ENCODE assay signal across 8 cellular contexts in genomic region chr14:105300542-105301102, GRCh38. TPM values are rescaled to one million over a fixed set of nuclear protein-coding genes. Genes with fewer than 3 reads are reported as not detected.
A peak's percentile ranks its signal among the peaks of the same experiment; 100 is the strongest.
DNase-seq lines count a peak whose midpoint lies in the region; ATAC-seq, FAIRE-seq and TF ChIP-seq lines count a peak whose summit lies in the region.

TSS of gene BRF1 (minus strand) at chr14:105301001. CDS start at chr14:105300629, 372 bp downstream.

- H3K79me1 ChIP-seq in H1 (ENCODE audit: low read depth, low read length) (peaks cover 7% of the 10 kb centered on the region), mesendoderm (ENCODE audit: low read length) (peaks cover 3% of the 10 kb centered on the region)

- TF ChIP-seq EP300 in H1 (IDR thresholded peaks at IDR 0.05; ENCODE audit: borderline replicate concordance in 1 of 2, low read depth in 2 of 2, low read length in 2 of 2): peak in 1 of 2 experiments; percentile 54; a peak in 1 of 3 replicates

- peak in 1 of 2 experiments; percentile 60; a peak in 1 of 3 replicates for TF ChIP-seq POLR2A in H1 (IDR thresholded peaks at IDR 0.05; ENCODE audit: control extremely low read depth in 1 of 2, low read depth in 2 of 2, low read length in 2 of 2)

- CTCF ChIA-PET in H1 (lab: Charles Lee; ENCODE audit: partially characterized antibody): interaction anchor here (0.6 to 1.5 kb wide), 5 partner anchors 11 to 107 kb away, joined by 3 to 4 read pairs (median 3); no protein-coding TSS in a partner anchor

- H3K9ac ChIP-seq in H1 (replicated peaks in 1 of 4; ENCODE audit: extremely low read depth in 1 of 4, low read depth in 3 of 4, low read length in 3 of 4) (peak within 1 kb of the TSS; percentile 52 to 89 (median 80)), mesendoderm (ENCODE audit: low read length) (peak within 1 kb of the TSS; percentile 89)

- H4K8ac ChIP-seq in H1 (ENCODE audit: extremely low read depth, insufficient read depth, low read length) (peak within 1 kb of the TSS; percentile 91), mesendoderm (ENCODE audit: low read depth, low read length) (no peak within 1 kb of the TSS)

- no peak within 1 kb of the TSS for H2BK20ac ChIP-seq in H1 (ENCODE audit: low read length)

- H2AK5ac ChIP-seq in H1 (ENCODE audit: low read depth, low read length): no peak within 1 kb of the TSS
- H2AK5ac ChIP-seq in mesendoderm (ENCODE audit: low read length): no peak within 1 kb of the TSS

- H4K20me1 ChIP-seq in H1 (replicated peaks in 1 of 2; ENCODE audit: control insufficient read depth in 1 of 2, insufficient read depth in 2 of 2, low read length in 2 of 2): peaks cover 3 to 12% of the 10 kb centered on the region in 2 experiments

- H3K36me3 ChIP-seq in H1 (ENCODE audit: control insufficient read depth in 2 of 4, insufficient read depth in 4 of 4, low read length in 3 of 4) (no peaks in the 10 kb centered on the region), mesendoderm (ENCODE audit: control insufficient read depth, insufficient read depth, low read length) (no peaks in the 10 kb centered on the region)

- no peak; a peak in 1 of 4 replicates for TF ChIP-seq CTCF in H1 (IDR thresholded peaks at IDR 0.05; ENCODE audit: control extremely low read depth in 1 of 3, insufficient read depth in 1 of 3, low read depth in 1 of 3, low read length in 3 of 3)

- peak within 1 kb of the TSS; percentile 73 to 95 (median 74) for H3K4me3 ChIP-seq in H1 (ENCODE audit: extremely low read depth in 1 of 4, insufficient read depth in 2 of 4, low read depth in 3 of 4, low read length in 4 of 4)
- peak within 1 kb of the TSS; percentile 73 for H3K4me3 ChIP-seq in mesendoderm (ENCODE audit: low read length)

- H3K56ac ChIP-seq in H1 (replicated peaks; ENCODE audit: insufficient read length, low read depth, low read length) (peak within 1 kb of the TSS; percentile 86), mesendoderm (ENCODE audit: low read length) (peak within 1 kb of the TSS; percentile 99)

- no peaks in the 10 kb centered on the region for H3K9me3 ChIP-seq in H1 (ENCODE audit: insufficient read depth in 2 of 2, low read depth in 1 of 2, low read length in 1 of 2)

- H3K4me1 ChIP-seq in H1 (replicated peaks in 1 of 4; ENCODE audit: control insufficient read depth in 3 of 4, insufficient read depth in 4 of 4, low read length in 3 of 4) (peaks cover 0 to 5% (median 0%) of the 10 kb centered on the region in 4 experiments; a peak in 1 of 7 replicates), mesendoderm (ENCODE audit: control insufficient read depth, low read depth, low read length) (no peaks in the 10 kb centered on the region)

- H2BK120ac ChIP-seq in H1 (replicated peaks; ENCODE audit: low read depth, low read length) (peak within 1 kb of the TSS; percentile 64), mesendoderm (ENCODE audit: low read depth, low read length) (no peak within 1 kb of the TSS)

- H3K27ac ChIP-seq in H1 (ENCODE audit: low read depth, low read length): peak within 1 kb of the TSS; percentile 45; the same call in 1 of the 2 replicates
- H3K27ac ChIP-seq in mesendoderm (ENCODE audit: low read depth, low read length): peak within 1 kb of the TSS; percentile 95

- H4K5ac ChIP-seq in H1 (ENCODE audit: insufficient read length, low read depth, low read length): peak within 1 kb of the TSS; percentile 97
- no peak within 1 kb of the TSS for H4K5ac ChIP-seq in mesendoderm (ENCODE audit: low read length)

- H3K18ac ChIP-seq in H1 (ENCODE audit: extremely low read depth, low read length) (peak within 1 kb of the TSS; percentile 96), mesendoderm (ENCODE audit: low read length) (peak within 1 kb of the TSS; percentile 75)

- TF ChIP-seq RAD21 in H1 (IDR thresholded peaks at IDR 0.05 in 1 of 2, conservative IDR thresholded peaks at IDR 0.05 in 1 of 2; ENCODE audit: low read depth in 2 of 2, low read length in 2 of 2): no peak

- H3K4ac ChIP-seq in H1 (replicated peaks; ENCODE audit: insufficient read length, low read depth, low read length): peak within 1 kb of the TSS; percentile 96
- no peak within 1 kb of the TSS for H3K4ac ChIP-seq in mesendoderm (ENCODE audit: low read depth, low read length)

- peaks cover 4% of the 10 kb centered on the region; the same call in 1 of the 2 replicates for H3K23me2 ChIP-seq in H1 (ENCODE audit: low read depth, low read length)

- peak in 13 of 14 donors; percentile 65 to 96 (median 92) for DNase-seq in C1 segment of cervical spinal cord (lab: John Stamatoyannopoulos, UW)
- peak; percentile 92 to 95 for DNase-seq in NOMO-1 (lab: John Stamatoyannopoulos, UW; ENCODE audit: unreplicated experiment in 2 of 2)
- peak; percentile 92 to 94 (median 93) for DNase-seq in activated CD8-positive, alpha-beta memory T cell treated with anti-CD3 and anti-CD28 coated beads for 48 hours (ENCODE audit: low read depth in 2 of 3, low spot score in 2 of 3)
- DNase-seq in H1 (ENCODE audit: low read depth in 1 of 2, low spot score in 2 of 2): peak; percentile 78 to 98
- peak; percentile 95 for DNase-seq in mesendoderm
- DNase-seq in stimulated activated CD8-positive, alpha-beta memory T cell treated with anti-CD3 and anti-CD28 coated beads, Interleukin-15, amount 100 ng/mL, for 1 hour (ENCODE audit: low read depth): peak; percentile 91

- FAIRE-seq in H1 (lab: Jason Lieb, UNC): no peak

- H3K27me3 ChIP-seq in H1 (replicated peaks in 1 of 4; ENCODE audit: control insufficient read depth in 3 of 4, extremely low read depth in 1 of 4, insufficient read depth in 3 of 4, low read length in 3 of 4) (peaks cover 0 to 9% (median 6%) of the 10 kb centered on the region in 4 experiments; a peak in 4 of 7 replicates), mesendoderm (ENCODE audit: insufficient read depth, low read length, poor library complexity) (no peaks in the 10 kb centered on the region)

- peak within 1 kb of the TSS; percentile 87; the same call in 1 of the 2 replicates for H2BK12ac ChIP-seq in H1 (ENCODE audit: low read depth, low read length)

- WGBS in H1 (ENCODE audit: extremely low coverage in 1 of 2, insufficient coverage in 1 of 2, insufficient read length in 1 of 2, insufficient replicate concordance in 2 of 2, low coverage in 1 of 2, low lambda C conversion rate in 2 of 2, missing lambda C conversion rate in 1 of 2), 2 experiments: 1% methylated on average over 19 of the region's 90 CpGs; no CpG with 5 or more reads in 1 of the 2 experiments
- no CpG with 5 or more reads among the region's 90 CpGs for WGBS in mesendoderm (ENCODE audit: extremely low coverage, insufficient coverage, low lambda C conversion rate)

- no peak within 1 kb of the TSS for H3K23ac ChIP-seq in H1 (ENCODE audit: insufficient read length)
- peak within 1 kb of the TSS; percentile 50 for H3K23ac ChIP-seq in mesendoderm (ENCODE audit: low read length)

- H3K14ac ChIP-seq in H1 (ENCODE audit: insufficient read length): peak within 1 kb of the TSS; percentile 40

- H2BK5ac ChIP-seq in H1 (ENCODE audit: low read depth, low read length) (peak within 1 kb of the TSS; percentile 92; the same call in 1 of the 2 replicates), mesendoderm (ENCODE audit: low read length) (peak within 1 kb of the TSS; percentile 84)

- peak within 1 kb of the TSS; percentile 90; the same call in 1 of the 2 replicates for H2AFZ ChIP-seq in H1 (ENCODE audit: low read length)

- H3K79me2 ChIP-seq in H1 (ENCODE audit: control insufficient read depth in 1 of 2, insufficient read depth in 2 of 2, low read length in 2 of 2): peaks cover 0 to 17% of the 10 kb centered on the region in 2 experiments; a peak in 2 of 4 replicates
- no peaks in the 10 kb centered on the region for H3K79me2 ChIP-seq in mesendoderm (ENCODE audit: control insufficient read depth, insufficient read depth, low read length)

- H2BK15ac ChIP-seq in H1 (ENCODE audit: low read length): peak within 1 kb of the TSS; percentile 98; the same call in 1 of the 2 replicates
- H2BK15ac ChIP-seq in mesendoderm (replicated peaks; ENCODE audit: low read depth): no peak within 1 kb of the TSS

- H3K4me2 ChIP-seq in H1 (ENCODE audit: insufficient read depth in 1 of 2, low read depth in 2 of 2, low read length in 2 of 2) (peak within 1 kb of the TSS; percentile 78 to 86), mesendoderm (ENCODE audit: low read length) (peak within 1 kb of the TSS; percentile 90)

- ATAC-seq in GM19328 (IDR thresholded peaks at IDR 0.05; ENCODE audit: unreplicated experiment) (peak; percentile 85), HG03460 (IDR thresholded peaks at IDR 0.05; ENCODE audit: unreplicated experiment) (peak; percentile 83)

- POLR2A ChIA-PET in H1 (lab: Charles Lee; ENCODE audit: partially characterized antibody): interaction anchor here (0.6 to 2.4 kb wide), 8 partner anchors 11 to 430 kb away, joined by 3 to 8 read pairs (median 3); partner anchors contain the start of gene PACS2

- peak within 1 kb of the TSS; percentile 80 for H4K91ac ChIP-seq in H1 (replicated peaks; ENCODE audit: insufficient read length, low read length)

TF ChIP-seq in H1, 55 proteins besides CTCF, POLR2A, EP300 and RAD21 (continues in another document):
- TF ChIP-seq JUND (IDR thresholded peaks at IDR 0.05; ENCODE audit: low read length): no peak

RNA-seq across cellular contexts. Expression of gene BRF1, which starts in this region (rescaled TPM):
- total RNA-seq in H1 (2021; fragmentation: NEBNext Ultra II Directional; extraction: Animal tissue kit (Norgen Biotek cat#: 25700)): 18.3 and 18.5 TPM in 2 replicates
- polyA plus RNA-seq in H1 (2011; rRNA removed): 7.7 and 12.5 TPM in 2 replicates
- polyA plus RNA-seq in H1 (2011; cell fraction: cytosol; rRNA removed): 11.1 TPM
- polyA plus RNA-seq in H1 (2011; cell fraction: nucleus; rRNA removed): 32.8 TPM
- 11.4 to 15.6 TPM (median 13.1 TPM) in 4 replicates for polyA plus RNA-seq in H1 (2012, experiment 1 of 2)
- 7.8 TPM for polyA plus RNA-seq in H1 (2012, experiment 2 of 2)
- 9.6 TPM for polyA plus RNA-seq in H1 (2013, experiment 1 of 2)
- 8.4 TPM for polyA plus RNA-seq in H1 (2013, experiment 2 of 2)
- polyA minus RNA-seq in H1 (2011; rRNA and poly(A)+ RNA removed): 10.3 and 11.4 TPM in 2 replicates
- polyA minus RNA-seq in H1 (2011; cell fraction: cytosol; rRNA and poly(A)+ RNA removed): 15.4 TPM
- polyA minus RNA-seq in H1 (2011; cell fraction: nucleus; rRNA and poly(A)+ RNA removed): 35.1 TPM
- 7.2 TPM for polyA plus RNA-seq in mesendoderm (2013, experiment 1 of 2)
- 7.2 TPM for polyA plus RNA-seq in mesendoderm (2013, experiment 2 of 2)

Comparison
In these comparisons a context has a peak if more than half of its experiments do, and no peak if none do; other contexts are left out.
1. Peak in every context shown above with its lines: DNase-seq, ATAC-seq, H3K4me3 ChIP-seq and H3K27ac ChIP-seq.